In genomic region chr17:40456396-40456951, GRCh38 we compare ENCODE assay signal across 18 cellular contexts. TPM values are rescaled to one million over a fixed set of nuclear protein-coding genes. Genes with fewer than 3 reads are reported as not detected.
DNase-seq lines count a peak whose midpoint lies in the region; TF ChIP-seq lines count a peak whose summit lies in the region.
"Had no signal": no experiment of that assay in that cellular context is flagged by ENCODE, and none has a peak within 500 bp of the region (broad histone marks: within the 10 kb centered on the region; RNA-seq: fewer than 3 reads in every experiment).

No MANE protein-coding gene starts in this region.

- H3K4me1 ChIP-seq in muscle layer of colon (ENCODE audit: insufficient read depth, low read length) (peaks cover 87% of the 10 kb centered on the region), transverse colon (peaks cover 27 to 67% (median 55%) of the 10 kb centered on the region in 4 donors), SJCRH30 (peaks cover 25% of the 10 kb centered on the region)

- TF ChIP-seq CTCF in fibroblast of the aortic adventitia (IDR thresholded peaks at IDR 0.05; ENCODE audit: insufficient read depth, low read length) = no peak
- no peak for TF ChIP-seq CTCF in transverse colon (IDR thresholded peaks at IDR 0.05)

- in situ Hi-C loops in transverse colon (cut with MboI; ENCODE audit: low pct_ligation_motif_present in 1 of 4, low pct_unique_long_range_greater_than_20kb in 1 of 4, low sequenced_read_pairs in 3 of 4) = no loop called here

- intact Hi-C loops in transverse colon (cut with DNase I; ENCODE audit: low total_unique reads) = no loop called here

- no peak for TF ChIP-seq POLR2A in transverse colon (IDR thresholded peaks at IDR 0.05)

- H3K4me3 ChIP-seq in fibroblast of the aortic adventitia (ENCODE audit: low read depth, low read length) (no peak overlapping the region), muscle layer of colon (ENCODE audit: low read depth in 1 of 2, low read length in 2 of 2) (peak overlapping the region in 1 of 2 donors; percentile 15), transverse colon (no peak overlapping the region), SJCRH30 (no peak overlapping the region), H7 (ENCODE audit: insufficient read depth, low read depth, low read length) (no peak overlapping the region)
- H3K4me3 ChIP-seq: GM23338 had no signal

- peak; percentile 7 for DNase-seq in amniotic epithelial cell (ENCODE audit: low read depth)
- peak; percentile 84 for DNase-seq in fibroblast of the aortic adventitia (ENCODE audit: low read depth)
- no peak for DNase-seq in transverse colon
- no peak for DNase-seq in NCI-H510A (lab: John Stamatoyannopoulos, UW)
- DNase-seq in SJCRH30 = no peak
- DNase-seq in H7 = no peak
- DNase-seq: activated CD4-positive, alpha-beta memory T cell treated with anti-CD3 and anti-CD28 coated beads, Interleukin-2, amount 10 ng/mL, durations not matched to agents 7 days and 5 days; amygdala; cortex of kidney; Karpas-422; NCI-H1417; NCI-H2227 treated with DMSO at 0.1 percent for 48 hours; stimulated activated naive B cell treated with anti-CD40 and anti-IgM and Interleukin-4, amounts not matched to agents 10 μg/mL and 1 μg/mL and 100 μg/mL, for 72 hours; T-helper 1 cell had no signal

- no peak overlapping the region for H3K9ac ChIP-seq in muscle layer of colon (ENCODE audit: low read length)

- H3K27me3 ChIP-seq in muscle layer of colon (ENCODE audit: control insufficient read depth in 1 of 2, insufficient read depth in 2 of 2, low read length in 2 of 2) (no peaks in the 10 kb centered on the region), transverse colon (no peaks in the 10 kb centered on the region), SJCRH30 (no peaks in the 10 kb centered on the region), H7 (ENCODE audit: control insufficient read depth, insufficient read depth, low read length) (no peaks in the 10 kb centered on the region)

- no peak for TF ChIP-seq EP300 in transverse colon (IDR thresholded peaks at IDR 0.05; ENCODE audit: low read depth)

- H3K27ac ChIP-seq in muscle layer of colon (ENCODE audit: low read depth, low read length) (peak overlapping the region; percentile 67), transverse colon (peak overlapping the region; percentile 40 to 83 (median 62)), SJCRH30 (no peak overlapping the region)
- H3K27ac ChIP-seq: VCaP had no signal

- no peaks in the 10 kb centered on the region for H3K9me3 ChIP-seq in muscle layer of colon (ENCODE audit: low read length)
- no peaks in the 10 kb centered on the region for H3K9me3 ChIP-seq in transverse colon
- no peaks in the 10 kb centered on the region for H3K9me3 ChIP-seq in SJCRH30 (replicated peaks)

- H3K36me3 ChIP-seq in muscle layer of colon (ENCODE audit: insufficient read depth, low read length) = peaks cover 56% of the 10 kb centered on the region
- peaks cover 0 to 39% (median 10%) of the 10 kb centered on the region in 4 donors for H3K36me3 ChIP-seq in transverse colon
- no peaks in the 10 kb centered on the region for H3K36me3 ChIP-seq in SJCRH30
- peaks cover 15% of the 10 kb centered on the region for H3K36me3 ChIP-seq in H7 (replicated peaks; ENCODE audit: control insufficient read depth, insufficient read depth, low read length)

- 70% methylated on average over 5 to 15 of the region's 16 CpGs for WGBS in transverse colon (ENCODE audit: low coverage in 1 of 2), 2 donors

RNA-seq across cellular contexts. Expression of gene IGFBP4, which starts 13.2 kb away (rescaled TPM):
- total RNA-seq in fibroblast of the aortic adventitia (ENCODE audit: low replicate concordance) = 314 and 706 TPM in 2 replicates
- total RNA-seq in transverse colon = 100 to 1,000 TPM in 3 of 4 donors, 10 to 100 TPM in 1; 98.4 to 302 (median 166) TPM
- 1.7 and 2.3 TPM in 2 replicates for total RNA-seq in SJCRH30 (2014; rRNA removed; shearing (Covaris generic))
- 24.6 and 31.8 TPM in 2 replicates for total RNA-seq in H7 (2014; rRNA removed; shearing (Covaris generic))

RNA-seq across cellular contexts. Expression of gene TOP2A, which starts 38.8 kb away (rescaled TPM):
- total RNA-seq in fibroblast of the aortic adventitia (ENCODE audit: low replicate concordance) (25.3 and 145 TPM in 2 replicates), transverse colon (10 to 100 TPM in 1 of 4 donors, 1 to 10 TPM in 2, under 1 TPM in 1; 0.37 to 25.5 (median 7.5) TPM)
- 524 and 583 TPM in 2 replicates for total RNA-seq in SJCRH30 (2014; rRNA removed; shearing (Covaris generic))
- total RNA-seq in H7 (2014; rRNA removed; shearing (Covaris generic)) = 159 and 249 TPM in 2 replicates

RNA-seq across cellular contexts. Expression of gene TNS4, which starts 44.9 kb away (rescaled TPM):
- total RNA-seq in fibroblast of the aortic adventitia (ENCODE audit: low replicate concordance) (not detected in 2 replicates), transverse colon (1 to 10 TPM in 3 of 4 donors, not detected in 1; 1.2 to 4.2 (median 2.5) TPM)
- total RNA-seq in SJCRH30 (2014; rRNA removed; shearing (Covaris generic)) = not detected in 2 replicates
- total RNA-seq in H7 (2014; rRNA removed; shearing (Covaris generic)) = 0.14 and 0.18 TPM in 2 replicates
- total RNA-seq: epithelial cell of proximal tubule had no signal

Comparison
In these comparisons a context has a peak if more than half of its experiments do, and no peak if none do; other contexts are left out.
1. DNase-seq: peak in amniotic epithelial cell (single experiment) and fibroblast of the aortic adventitia (single experiment); none in transverse colon (single experiment), NCI-H510A (single experiment), SJCRH30 (0 of 2) and H7 (single experiment).